Comparison of ENCODE assay signal across 8 cellular contexts in the genomic region with DNA sequence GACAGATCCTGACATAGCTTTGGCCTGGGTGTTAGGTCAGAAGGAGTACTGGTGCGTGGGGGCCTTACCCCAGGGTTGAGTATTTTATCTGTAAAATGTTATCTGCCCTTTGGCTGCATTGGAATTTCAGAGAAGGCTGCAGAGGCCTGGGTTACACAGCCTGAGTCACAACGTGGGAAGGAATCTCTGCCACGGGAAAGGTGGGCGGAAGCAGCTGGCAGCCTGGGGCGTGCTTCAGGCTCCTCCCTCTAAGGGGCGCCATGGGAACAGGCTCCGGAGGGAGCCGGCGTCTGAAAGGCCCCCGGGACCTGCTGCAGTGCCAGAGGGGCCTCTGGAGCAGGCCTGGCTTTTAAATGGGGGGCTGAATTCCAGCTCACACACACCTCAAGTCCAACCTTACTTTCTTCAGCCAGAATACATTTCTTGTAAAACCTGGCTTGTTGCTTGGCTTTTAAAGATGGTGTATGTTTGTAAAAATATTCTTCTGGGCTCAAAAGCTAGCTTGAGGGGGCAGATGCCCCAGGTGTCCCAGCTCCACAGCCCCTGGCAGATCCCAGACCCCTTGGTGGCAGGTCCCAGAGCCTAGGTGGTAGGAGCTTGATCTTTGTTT.
DNase-seq lines count a peak whose midpoint lies in the region; ATAC-seq and TF ChIP-seq lines count a peak whose summit lies in the region.

No MANE protein-coding gene starts in this region.

- H4K20me1 ChIP-seq in fibroblast of lung (ENCODE audit: control insufficient read depth, extremely low read depth, insufficient read depth, low read length): no peaks in the 10 kb centered on the region

- H3K27ac ChIP-seq in SK-N-MC (no peak overlapping the region), fibroblast of lung (ENCODE audit: insufficient read depth, low read length) (no peak overlapping the region), psoas muscle (no peak overlapping the region)

- H3K79me2 ChIP-seq in fibroblast of lung (ENCODE audit: control insufficient read depth, insufficient read depth, low read length): no peaks in the 10 kb centered on the region

- intact Hi-C loops in psoas muscle (cut with DNase I): no loop called here

- H3K9me3 ChIP-seq in SK-N-MC (ENCODE audit: low read depth, low read length): no peaks in the 10 kb centered on the region
- H3K9me3 ChIP-seq in fibroblast of lung (ENCODE audit: control insufficient read depth, insufficient read depth, low read depth, low read length): no peaks in the 10 kb centered on the region
- H3K9me3 ChIP-seq in psoas muscle: no peaks in the 10 kb centered on the region

- ATAC-seq in psoas muscle (peak in 3 of 4 donors; percentile 62 to 80 (median 69)), HG03108 (IDR thresholded peaks at IDR 0.05; ENCODE audit: unreplicated experiment) (no peak), GM19395 (IDR thresholded peaks at IDR 0.05; ENCODE audit: unreplicated experiment) (no peak)

- TF ChIP-seq CTCF in AG04449 (IDR thresholded peaks at IDR 0.05; ENCODE audit: insufficient read depth, low read length, missing control alignments): peak; percentile 54
- peak; percentile 37; the same call in 1 of the 2 replicates for TF ChIP-seq CTCF in GM12875 (IDR thresholded peaks at IDR 0.05; ENCODE audit: borderline replicate concordance, insufficient read depth, low read depth, low read length)
- TF ChIP-seq CTCF in fibroblast of lung (conservative IDR thresholded peaks at IDR 0.05 in 1 of 2, IDR thresholded peaks at IDR 0.05 in 1 of 2; ENCODE audit: low read depth in 1 of 2, low read length in 2 of 2): peak; percentile 18 to 31
- TF ChIP-seq CTCF in psoas muscle (IDR thresholded peaks at IDR 0.05): peak; percentile 18

- H3K9ac ChIP-seq in SK-N-MC (ENCODE audit: insufficient read length) (no peak overlapping the region), fibroblast of lung (ENCODE audit: insufficient read depth, low read length) (no peak overlapping the region)

- H3K4me2 ChIP-seq in fibroblast of lung (ENCODE audit: extremely low read depth, insufficient read depth, low read length): no peak overlapping the region

- H3K4me3 ChIP-seq in AG04449 (ENCODE audit: low read depth, low read length) (no peak overlapping the region), GM12875 (ENCODE audit: low read depth, low read length) (no peak overlapping the region), SK-N-MC (peak overlapping the region; percentile 53), fibroblast of lung (replicated peaks in 1 of 4; ENCODE audit: control extremely low read depth in 1 of 4, insufficient read depth in 1 of 4, low read depth in 3 of 4, low read length in 4 of 4) (no peak overlapping the region), psoas muscle (no peak overlapping the region)

- H3K36me3 ChIP-seq in SK-N-MC (ENCODE audit: insufficient read depth, low read length) (no peaks in the 10 kb centered on the region), fibroblast of lung (ENCODE audit: control insufficient read depth, insufficient read depth, low read length) (no peaks in the 10 kb centered on the region), psoas muscle (ENCODE audit: insufficient read depth in 1 of 2, low read depth in 1 of 2) (no peaks in the 10 kb centered on the region)

- H3K4me1 ChIP-seq in fibroblast of lung (ENCODE audit: control insufficient read depth, extremely low read depth, insufficient read depth, low read length): peaks cover 11% of the 10 kb centered on the region
- H3K4me1 ChIP-seq in psoas muscle: no peaks in the 10 kb centered on the region

- POLR2A ChIA-PET in AG04449 (lab: Yijun Ruan, JAX): interaction anchor here (1.2 to 1.5 kb wide), 2 partner anchors 11 to 368 kb away, joined by 3 to 5 read pairs; a partner anchor contains a TSS

- 22 to 24% (median 24%) methylated on average over 10 of the region's 10 CpGs for WGBS in psoas muscle, 3 donors

- CTCF ChIA-PET in AG04449 (lab: Yijun Ruan, JAX): interaction anchor here (0.9 to 11.6 kb wide), 8 partner anchors 10 to 365 kb away, joined by 3 to 154 read pairs (median 8); no protein-coding TSS in a partner anchor

- H3K27me3 ChIP-seq in fibroblast of lung (ENCODE audit: control insufficient read depth, insufficient read depth, low read length): no peaks in the 10 kb centered on the region
- H3K27me3 ChIP-seq in psoas muscle (ENCODE audit: insufficient read depth in 3 of 3, low read length in 2 of 3): no peaks in the 10 kb centered on the region

- H2AFZ ChIP-seq in fibroblast of lung (ENCODE audit: low read length): peak overlapping the region; percentile 35

- DNase-seq in AG04449 (ENCODE audit: low read depth, low spot score): peak; percentile 23
- no peak for DNase-seq in SK-N-MC (ENCODE audit: low read depth, low spot score)
- DNase-seq in fibroblast of lung (ENCODE audit: low read depth in 2 of 2): peak; percentile 52 to 85
- no peak for DNase-seq in psoas muscle
- no peak for DNase-seq in COR-L47 (lab: John Stamatoyannopoulos, UW)

Comparison
In these comparisons a context has a peak if more than half of its experiments do, and no peak if none do; other contexts are left out.
1. DNase-seq: peak in AG04449 (single experiment) and fibroblast of lung (2 of 2); none in SK-N-MC (single experiment), psoas muscle (0 of 2) and COR-L47 (single experiment).
2. ATAC-seq: peak in psoas muscle (3 of 4); none in HG03108 (single experiment) and GM19395 (single experiment).
3. Peak in every context shown above with its lines, with median percentiles within 50 percentile points of each other: CTCF ChIP-seq.